Comparison of ENCODE assay signal across 9 cellular contexts in genomic region chr6:22149501-22150490, GRCh38.
DNase-seq lines count a peak whose midpoint lies in the region; ATAC-seq and TF ChIP-seq lines count a peak whose summit lies in the region.
"Had no signal": no experiment of that assay in that cellular context is flagged by ENCODE, and none has a peak within 500 bp of the region (broad histone marks: within the 10 kb centered on the region; RNA-seq: fewer than 3 reads in every experiment).

No MANE protein-coding gene starts in this region.

- TF ChIP-seq CTCF in cardiac muscle cell (IDR thresholded peaks at IDR 0.05; ENCODE audit: low read depth, low read length) = no peak
- no peak for TF ChIP-seq CTCF in left ventricle myocardium inferior (IDR thresholded peaks at IDR 0.05; ENCODE audit: borderline replicate concordance)
- TF ChIP-seq CTCF in kidney epithelial cell (IDR thresholded peaks at IDR 0.05; ENCODE audit: insufficient read depth, low read length, poor library complexity, severe bottlenecking) = no peak
- TF ChIP-seq CTCF in foreskin keratinocyte (conservative IDR thresholded peaks at IDR 0.05) = no peak

- DNase-seq in cardiac muscle cell (ENCODE audit: low read depth in 1 of 2, low spot score in 1 of 2) = peak; percentile 34 to 59
- no peak for DNase-seq in left ventricle myocardium inferior
- peak; percentile 73 for DNase-seq in amniotic epithelial cell (ENCODE audit: low read depth)
- peak; percentile 54 for DNase-seq in kidney epithelial cell (ENCODE audit: low read depth)
- DNase-seq in KBM-7 = no peak
- DNase-seq in mesenteric fat pad (ENCODE audit: low spot score) = no peak
- DNase-seq in foreskin keratinocyte = no peak
- DNase-seq: NCI-H2171 had no signal

- H3K27ac ChIP-seq in cardiac muscle cell (no peak overlapping the region), left ventricle myocardium inferior (replicated peaks) (no peak overlapping the region), foreskin keratinocyte (no peak overlapping the region)

- in situ Hi-C loops in KBM-7 (cut with MboI; ENCODE audit: low pct_unique_long_range_greater_than_20kb, low sequenced_read_pairs) = no loop called here

- ATAC-seq in foreskin keratinocyte (no peak), GM21528 (IDR thresholded peaks at IDR 0.05; ENCODE audit: low FRiP score, unreplicated experiment) (no peak)

- intact Hi-C loops in left ventricle myocardium inferior (cut with micrococcal nuclease) = loop anchor here (10.0 kb wide), 1 partner anchor 555 kb away; the partner anchor contains the start of gene SOX4

- peaks cover 23% of the 10 kb centered on the region for H3K4me1 ChIP-seq in cardiac muscle cell (ENCODE audit: low read depth)
- peaks cover 58% of the 10 kb centered on the region for H3K4me1 ChIP-seq in left ventricle myocardium inferior
- no peaks in the 10 kb centered on the region for H3K4me1 ChIP-seq in foreskin keratinocyte

- H3K27me3 ChIP-seq in cardiac muscle cell (no peaks in the 10 kb centered on the region), left ventricle myocardium inferior (ENCODE audit: low read depth) (no peaks in the 10 kb centered on the region), kidney epithelial cell (ENCODE audit: control insufficient read depth, insufficient read depth, low read length) (no peaks in the 10 kb centered on the region), foreskin keratinocyte (no peaks in the 10 kb centered on the region)

- H3K4me3 ChIP-seq in cardiac muscle cell = no peak overlapping the region
- H3K4me3 ChIP-seq in left ventricle myocardium inferior = no peak overlapping the region
- H3K4me3 ChIP-seq in kidney epithelial cell (ENCODE audit: low read depth, low read length) = no peak overlapping the region

- H3K9me3 ChIP-seq in cardiac muscle cell (ENCODE audit: low read depth) (no peaks in the 10 kb centered on the region), left ventricle myocardium inferior (replicated peaks) (no peaks in the 10 kb centered on the region)

- H3K36me3 ChIP-seq in cardiac muscle cell (no peaks in the 10 kb centered on the region), left ventricle myocardium inferior (no peaks in the 10 kb centered on the region), kidney epithelial cell (ENCODE audit: control insufficient read depth, insufficient read depth, low read length) (no peaks in the 10 kb centered on the region)

Comparison
In these comparisons a context has a peak if more than half of its experiments do, and no peak if none do; other contexts are left out.
1. DNase-seq: peak in cardiac muscle cell (2 of 2), amniotic epithelial cell (single experiment) and kidney epithelial cell (single experiment); none in left ventricle myocardium inferior (single experiment), KBM-7 (single experiment), mesenteric fat pad (single experiment) and foreskin keratinocyte (0 of 2).